Comparison of ENCODE assay signal across 27 cellular contexts in genomic region chr20:4682682-4683081, GRCh38. TPM values are rescaled to one million over a fixed set of nuclear protein-coding genes. Genes with fewer than 3 reads are reported as not detected.
A peak's percentile ranks its signal among the peaks of the same experiment; 100 is the strongest.
DNase-seq lines count a peak whose midpoint lies in the region; ATAC-seq, FAIRE-seq and TF ChIP-seq lines count a peak whose summit lies in the region.
"Had no signal": no experiment of that assay in that cellular context is flagged by ENCODE, and none has a peak within 500 bp of the region (broad histone marks: within the 10 kb centered on the region; RNA-seq: fewer than 3 reads in every experiment).

No MANE protein-coding gene starts in this region.

- no TSS peak for BruUV-seq in HepG2 (replicated peaks; lab: Mats Ljungman, UMichigan)

- H3K9ac ChIP-seq in HepG2 (ENCODE audit: insufficient read depth, low read depth, low read length): no peak overlapping the region
- H3K9ac ChIP-seq in muscle layer of colon (ENCODE audit: low read length): no peak overlapping the region

- H3K27me3 ChIP-seq in HepG2 (ENCODE audit: control insufficient read depth in 1 of 2, insufficient read depth in 2 of 2, low read length in 2 of 2): peaks cover 0 to 37% of the 10 kb centered on the region in 2 experiments; a peak in 3 of 5 replicates
- no peaks in the 10 kb centered on the region for H3K27me3 ChIP-seq in right lobe of liver
- no peaks in the 10 kb centered on the region for H3K27me3 ChIP-seq in muscle layer of colon (ENCODE audit: control insufficient read depth in 1 of 2, insufficient read depth in 2 of 2, low read length in 2 of 2)
- H3K27me3 ChIP-seq: right atrium auricular region, tibial nerve had no signal

- H3K4me1 Mint-ChIP-seq in type B pancreatic cell (ENCODE audit: unreplicated experiment): peaks cover 9% of the 10 kb centered on the region

- no peak for DNase-seq in HepG2 (ENCODE audit: low spot score)
- no peak for DNase-seq in right lobe of liver
- DNase-seq in type B pancreatic cell (ENCODE audit: extremely low spot score, unreplicated experiment): no peak
- no peak for DNase-seq in NCI-H187 (lab: John Stamatoyannopoulos, UW)
- DNase-seq: activated CD4-positive, CD25-positive, alpha-beta regulatory T cell treated with anti-CD3 and anti-CD28 coated beads, Interleukin-2, amount 50 U/mL, for 72 hours; activated gamma-delta T cell; BE2C; Caco-2; DMS53; H9; hippocampal formation; Karpas-422; NCI-H1436; NCI-H345; Right ventricle myocardium superior; stimulated activated CD4-positive, alpha-beta T cell treated with anti-CD3 and anti-CD28 coated beads, Interleukin-12 subunit alpha, Interleukin-12 subunit beta, amount 100 ng/mL, for 4 hours; stimulated activated CD4-positive, alpha-beta T cell treated with anti-CD3 and anti-CD28 coated beads, Interleukin-2, amount 100 ng/mL, for 48 hours; T-helper 2 cell had no signal

- no peak for TF ChIP-seq EP300 in HepG2 (IDR thresholded peaks at IDR 0.05; ENCODE audit: low read depth in 2 of 2, low read length in 2 of 2)
- TF ChIP-seq EP300 in HepG2 (CRISPR knock-in tag; IDR thresholded peaks at IDR 0.05; ENCODE audit: borderline replicate concordance): no peak

- H3K27ac ChIP-seq in HepG2 (ENCODE audit: extremely low read length, insufficient read depth, low read length) (no peak overlapping the region), right lobe of liver (no peak overlapping the region), angular gyrus (ENCODE audit: low read depth, low read length) (peak overlapping the region; percentile 82), muscle layer of colon (ENCODE audit: low read depth, low read length) (peak overlapping the region; percentile 35)

- in situ Hi-C loops in HepG2 (cut with HindIII; ENCODE audit: extremely low pct_ligation_motif_present, low pct_unique_long_range_greater_than_20kb): no loop called here

- TF ChIP-seq RAD21 in HepG2 (CRISPR knock-in tag; IDR thresholded peaks at IDR 0.05): no peak

- no peak for FAIRE-seq in HepG2 (lab: Jason Lieb, UNC)
- FAIRE-seq: endothelial cell of umbilical vein, G401.6 had no signal

- no peak for TF ChIP-seq POLR2A in HepG2 (IDR thresholded peaks at IDR 0.05; ENCODE audit: insufficient read depth in 1 of 2, low read depth in 2 of 2, low read length in 2 of 2)
- no peak for TF ChIP-seq POLR2A in right lobe of liver (IDR thresholded peaks at IDR 0.05)

- H2AFZ ChIP-seq in HepG2 (ENCODE audit: low read length): no peak overlapping the region

- POLR2A ChIA-PET in HepG2 (lab: Yijun Ruan, JAX): interaction anchor here (0.7 kb wide), 1 partner anchor 11 kb away, joined by 3 read pairs; no protein-coding TSS in a partner anchor

- no peak for ATAC-seq in HepG2
- ATAC-seq in right lobe of liver: no peak
- ATAC-seq in GM19395 (IDR thresholded peaks at IDR 0.05; ENCODE audit: unreplicated experiment): no peak
- ATAC-seq in HG03469 (IDR thresholded peaks at IDR 0.05; ENCODE audit: unreplicated experiment): no peak

- no peaks in the 10 kb centered on the region for H3K36me3 Mint-ChIP-seq in type B pancreatic cell

- CTCF ChIA-PET in HepG2 (lab: Yijun Ruan, JAX; ENCODE audit: low intra/inter-chr PET ratio, low total read pairs): no interaction called here

- H3K4me2 ChIP-seq in HepG2 (ENCODE audit: low read depth, low read length): no peak overlapping the region

- H3K79me2 ChIP-seq in HepG2 (ENCODE audit: insufficient read depth, low read length): peaks cover 5% of the 10 kb centered on the region

- intact Hi-C loops in HepG2 (cut with micrococcal nuclease; ENCODE audit: unreplicated experiment) (no loop called here), right lobe of liver (cut with DNase I) (no loop called here)

- H4K20me1 ChIP-seq in HepG2 (ENCODE audit: insufficient read depth, low read length): no peaks in the 10 kb centered on the region

- no peaks in the 10 kb centered on the region for H3K9me3 Mint-ChIP-seq in type B pancreatic cell
- H3K9me3 Mint-ChIP-seq: H9, neural crest cell had no signal

- H3K36me3 ChIP-seq in HepG2 (replicated peaks in 1 of 2; ENCODE audit: control insufficient read depth in 1 of 2, insufficient read depth in 2 of 2, low read length in 2 of 2): no peaks in the 10 kb centered on the region
- H3K36me3 ChIP-seq in right lobe of liver: no peaks in the 10 kb centered on the region
- no peaks in the 10 kb centered on the region for H3K36me3 ChIP-seq in muscle layer of colon (ENCODE audit: insufficient read depth, low read length)
- H3K36me3 ChIP-seq: BE2C, right atrium auricular region, tibial nerve had no signal

- 37% methylated on average over 6 of the region's 6 CpGs for WGBS in HepG2 (ENCODE audit: low lambda C conversion rate)
- 74% methylated on average over 6 of the region's 6 CpGs for WGBS in right lobe of liver (ENCODE audit: insufficient coverage, low coverage, low lambda C conversion rate, missing lambda C conversion rate)

- TF ChIP-seq CTCF in HepG2 (CRISPR knock-in tag; IDR thresholded peaks at IDR 0.05): no peak
- TF ChIP-seq CTCF in right lobe of liver (IDR thresholded peaks at IDR 0.05): no peak
- no peak for TF ChIP-seq CTCF in type B pancreatic cell (conservative IDR thresholded peaks at IDR 0.05)

- H3K4me3 ChIP-seq in HepG2 (replicated peaks in 1 of 3; ENCODE audit: insufficient read depth in 1 of 3, low read depth in 2 of 3, low read length in 3 of 3) (no peak overlapping the region), right lobe of liver (no peak overlapping the region), muscle layer of colon (ENCODE audit: low read depth in 1 of 2, low read length in 2 of 2) (no peak overlapping the region)
- H3K4me3 ChIP-seq: right atrium auricular region, tibial nerve had no signal

- peaks cover 44% of the 10 kb centered on the region for H3K27me3 Mint-ChIP-seq in type B pancreatic cell

- H3K4me1 ChIP-seq in HepG2 (ENCODE audit: insufficient read depth, low read length) (peaks cover 26% of the 10 kb centered on the region), right lobe of liver (peaks cover 0 to 6% (median 0%) of the 10 kb centered on the region in 4 donors), muscle layer of colon (ENCODE audit: insufficient read depth, low read length) (peaks cover 48% of the 10 kb centered on the region)
- H3K4me1 ChIP-seq: BE2C had no signal

- H3K27ac Mint-ChIP-seq in type B pancreatic cell: no peak overlapping the region
- H3K27ac Mint-ChIP-seq: H9 had no signal

- H3K9me3 ChIP-seq in HepG2 (ENCODE audit: low read length): no peaks in the 10 kb centered on the region
- H3K9me3 ChIP-seq in right lobe of liver: no peaks in the 10 kb centered on the region
- H3K9me3 ChIP-seq in muscle layer of colon (ENCODE audit: low read length): no peaks in the 10 kb centered on the region
- H3K9me3 ChIP-seq: BE2C, Caco-2, right atrium auricular region, tibial nerve had no signal

- no peak overlapping the region for H3K4me3 Mint-ChIP-seq in type B pancreatic cell
- H3K4me3 Mint-ChIP-seq: H9, neural crest cell had no signal

RNA-seq across cellular contexts. Expression of gene PRNP, which starts 3.6 kb away (rescaled TPM):
- 49.5 and 90.2 TPM in 2 replicates for total RNA-seq in HepG2 (2016; rRNA removed; fragmentation: Illumina TruSeq; extraction: Trizol)
- 13.4 and 13.5 TPM in 2 replicates for total RNA-seq in HepG2 (2016; cell fraction: cytosol; rRNA removed; fragmentation: Illumina TruSeq; extraction: Trizol; ENCODE audit: low read depth)
- total RNA-seq in HepG2 (2016; cell fraction: insoluble cytoplasmic fraction; rRNA removed; fragmentation: Illumina TruSeq; extraction: Trizol): 46.2 and 90.7 TPM in 2 replicates
- 34.2 and 39.7 TPM in 2 replicates for total RNA-seq in HepG2 (2016; cell fraction: membrane; rRNA removed; fragmentation: Illumina TruSeq; extraction: Trizol)
- 74.6 and 91.1 TPM in 2 replicates for total RNA-seq in HepG2 (2016; cell fraction: nucleus; rRNA removed; fragmentation: Illumina TruSeq; extraction: Trizol)
- 176 and 203 TPM in 2 replicates for polyA plus RNA-seq in HepG2 (2011; rRNA removed)
- polyA plus RNA-seq in HepG2 (2011; cell fraction: cytosol; rRNA removed): 188 and 194 TPM in 2 replicates
- 48.0 and 50.3 TPM in 2 replicates for polyA plus RNA-seq in HepG2 (2011; cell fraction: nucleus; rRNA removed)
- polyA plus RNA-seq in HepG2 (2012): 103 and 105 TPM in 2 replicates
- 10.8 and 11.8 TPM in 2 replicates for polyA plus RNA-seq in HepG2 (2016; cell fraction: cytosol; fragmentation: Illumina TruSeq; extraction: Trizol; ENCODE audit: low read depth)
- polyA plus RNA-seq in HepG2 (2016; cell fraction: insoluble cytoplasmic fraction; fragmentation: Illumina TruSeq; extraction: Trizol; ENCODE audit: low read depth): 56.4 and 59.5 TPM in 2 replicates
- polyA plus RNA-seq in HepG2 (2016; cell fraction: membrane; fragmentation: Illumina TruSeq; extraction: Trizol; ENCODE audit: low read depth): 24.0 and 24.5 TPM in 2 replicates
- 131 and 138 TPM in 2 replicates for polyA plus RNA-seq in HepG2 (2016; cell fraction: nucleus; fragmentation: Illumina TruSeq; extraction: Trizol; ENCODE audit: insufficient read depth, low read depth)
- polyA minus RNA-seq in HepG2 (2011; rRNA and poly(A)+ RNA removed; ENCODE audit: low replicate concordance): 95.4 and 192 TPM in 2 replicates
- 126 and 147 TPM in 2 replicates for polyA minus RNA-seq in HepG2 (2011; cell fraction: cytosol; rRNA and poly(A)+ RNA removed)
- polyA minus RNA-seq in HepG2 (2011; cell fraction: nucleus; rRNA and poly(A)+ RNA removed): 25.6 and 36.6 TPM in 2 replicates
- total RNA-seq in right lobe of liver: 10 to 100 TPM; 20.8 to 59.9 (median 41.7) TPM
- 32.7 and 34.0 TPM in 2 replicates for total RNA-seq in type B pancreatic cell (ENCODE audit: low replicate concordance)

RNA-seq across cellular contexts. Expression of gene PRND, which starts 39.0 kb away (rescaled TPM):
- total RNA-seq in HepG2 (2016; rRNA removed; fragmentation: Illumina TruSeq; extraction: Trizol): not detected in 2 replicates
- not detected in 2 replicates for total RNA-seq in HepG2 (2016; cell fraction: cytosol; rRNA removed; fragmentation: Illumina TruSeq; extraction: Trizol; ENCODE audit: low read depth)
- not detected in 2 replicates for total RNA-seq in HepG2 (2016; cell fraction: insoluble cytoplasmic fraction; rRNA removed; fragmentation: Illumina TruSeq; extraction: Trizol)
- total RNA-seq in HepG2 (2016; cell fraction: membrane; rRNA removed; fragmentation: Illumina TruSeq; extraction: Trizol): not detected in 2 replicates
- total RNA-seq in HepG2 (2016; cell fraction: nucleus; rRNA removed; fragmentation: Illumina TruSeq; extraction: Trizol): not detected in 2 replicates
- not detected in 2 replicates for polyA plus RNA-seq in HepG2 (2011; rRNA removed)
- not detected in 2 replicates for polyA plus RNA-seq in HepG2 (2011; cell fraction: cytosol; rRNA removed)
- polyA plus RNA-seq in HepG2 (2011; cell fraction: nucleus; rRNA removed): not detected in 2 replicates
- not detected in 2 replicates for polyA plus RNA-seq in HepG2 (2012)
- not detected in 2 replicates for polyA plus RNA-seq in HepG2 (2016; cell fraction: cytosol; fragmentation: Illumina TruSeq; extraction: Trizol; ENCODE audit: low read depth)
- not detected in 2 replicates for polyA plus RNA-seq in HepG2 (2016; cell fraction: insoluble cytoplasmic fraction; fragmentation: Illumina TruSeq; extraction: Trizol; ENCODE audit: low read depth)
- polyA plus RNA-seq in HepG2 (2016; cell fraction: membrane; fragmentation: Illumina TruSeq; extraction: Trizol; ENCODE audit: low read depth): not detected in 2 replicates
- not detected in 2 replicates for polyA plus RNA-seq in HepG2 (2016; cell fraction: nucleus; fragmentation: Illumina TruSeq; extraction: Trizol; ENCODE audit: insufficient read depth, low read depth)
- not detected in 2 replicates for polyA minus RNA-seq in HepG2 (2011; rRNA and poly(A)+ RNA removed; ENCODE audit: low replicate concordance)
- not detected in 2 replicates for polyA minus RNA-seq in HepG2 (2011; cell fraction: cytosol; rRNA and poly(A)+ RNA removed)
- not detected in 2 replicates for polyA minus RNA-seq in HepG2 (2011; cell fraction: nucleus; rRNA and poly(A)+ RNA removed)
- total RNA-seq in right lobe of liver: not detected
- 0.48 TPM in 1 of 2 replicates, not detected in the other for total RNA-seq in type B pancreatic cell (ENCODE audit: low replicate concordance)
- total RNA-seq: Caco-2, neural crest cell, right atrium auricular region, Right ventricle myocardium superior had no signal
- polyA plus RNA-seq: endothelial cell of umbilical vein had no signal

Comparison
In these comparisons a context has a peak if more than half of its experiments do, and no peak if none do; other contexts are left out.
1. H3K27ac ChIP-seq: peak in angular gyrus (single experiment) and muscle layer of colon (single experiment); none in HepG2 (single experiment) and right lobe of liver (0 of 3).